ENCODE assay signal across 21 cellular contexts in genomic region chr5:53424691-53425597, GRCh38. TPM values are rescaled to one million over a fixed set of nuclear protein-coding genes. Genes with fewer than 3 reads are reported as not detected.
DNase-seq lines count a peak whose midpoint lies in the region; ATAC-seq and TF ChIP-seq lines count a peak whose summit lies in the region.
"Had no signal": no experiment of that assay in that cellular context is flagged by ENCODE, and none has a peak within 500 bp of the region (broad histone marks: within the 10 kb centered on the region; RNA-seq: fewer than 3 reads in every experiment).

No MANE protein-coding gene starts in this region.

- H3K9me3 ChIP-seq in smooth muscle cell (replicated peaks; ENCODE audit: low read depth), result no peaks in the 10 kb centered on the region
- H3K9me3 ChIP-seq: heart left ventricle, Peyer's patch, prostate gland, stomach had no signal

- H2AFZ ChIP-seq in smooth muscle cell (ENCODE audit: low read depth), result no peak overlapping the region

- H3K4me1 ChIP-seq in foreskin keratinocyte (peaks cover 35% of the 10 kb centered on the region), smooth muscle cell (ENCODE audit: low read depth) (peaks cover 7% of the 10 kb centered on the region)
- H3K4me1 ChIP-seq: Peyer's patch, prostate gland, stomach had no signal

- no peaks in the 10 kb centered on the region for H3F3A ChIP-seq in smooth muscle cell (ENCODE audit: low read depth)

- H3K9ac ChIP-seq in smooth muscle cell (ENCODE audit: low read depth), result no peak overlapping the region

- no peaks in the 10 kb centered on the region for H3K79me2 ChIP-seq in smooth muscle cell (ENCODE audit: low read depth)

- H3K4me2 ChIP-seq in smooth muscle cell, result no peak overlapping the region

- 64% methylated on average over 9 of the region's 9 CpGs for WGBS in smooth muscle cell (ENCODE audit: low lambda C conversion rate)

- H3K4me3 ChIP-seq in smooth muscle cell, result no peak overlapping the region
- H3K4me3 ChIP-seq: heart left ventricle, Peyer's patch, prostate gland, stomach had no signal

- no peaks in the 10 kb centered on the region for H3K36me3 ChIP-seq in smooth muscle cell (ENCODE audit: low read depth)
- H3K36me3 ChIP-seq: heart left ventricle, Peyer's patch, prostate gland, stomach had no signal

- H3K27me3 ChIP-seq in foreskin keratinocyte (no peaks in the 10 kb centered on the region), smooth muscle cell (ENCODE audit: low read depth) (no peaks in the 10 kb centered on the region)
- H3K27me3 ChIP-seq: heart left ventricle, Peyer's patch, stomach had no signal

- peak overlapping the region; percentile 100 for H3K27ac ChIP-seq in foreskin keratinocyte
- H3K27ac ChIP-seq in smooth muscle cell (ENCODE audit: low read depth), result no peak overlapping the region
- H3K27ac ChIP-seq: heart left ventricle, Peyer's patch, prostate gland, stomach had no signal

- H3K36me3 Mint-ChIP-seq in activated T-cell treated with anti-CD3 and anti-CD28 coated beads, Interleukin-2, amount 50 U/mL, for 4 hours (ENCODE audit: insufficient read depth), result no peaks in the 10 kb centered on the region
- H3K36me3 Mint-ChIP-seq: naive B cell had no signal

- DNase-seq in Right ventricle myocardium inferior (ENCODE audit: missing footprints), result no peak
- no peak for DNase-seq in Right ventricle myocardium superior
- peak; percentile 66 for DNase-seq in amniotic epithelial cell (ENCODE audit: low read depth)
- peak; percentile 68 to 90 for DNase-seq in foreskin keratinocyte
- no peak for DNase-seq in smooth muscle cell (lab: John Stamatoyannopoulos, UW; ENCODE audit: unreplicated experiment)
- no peak for DNase-seq in NOMO-1 treated with DMSO at 0.1 percent for 48 hours (lab: John Stamatoyannopoulos, UW; ENCODE audit: unreplicated experiment)
- DNase-seq in activated T-cell treated with anti-CD3 and anti-CD28 coated beads, Interleukin-2, amount 50 U/mL, for 4 hours, result no peak
- DNase-seq: 8988T; activated CD8-positive, alpha-beta memory T cell treated with anti-CD3 and anti-CD28 coated beads, Interleukin-2, amount 50 U/mL, for 48 hours; activated naive CD4-positive, alpha-beta T cell treated with anti-CD3 and anti-CD28 coated beads, Interleukin-2, amount 50 U/mL, for 16 hours; CD4-positive, alpha-beta T cell; central memory CD4-positive, alpha-beta T cell; heart left ventricle; naive B cell; NCI-H2029 treated with DMSO at 0.1 percent for 48 hours; Peyer's patch; stomach; T-helper 1 cell had no signal

- H3K9me3 Mint-ChIP-seq in activated T-cell treated with anti-CD3 and anti-CD28 coated beads, Interleukin-2, amount 50 U/mL, for 4 hours, result no peaks in the 10 kb centered on the region
- H3K9me3 Mint-ChIP-seq: CD4-positive, alpha-beta T cell had no signal

- H3K27me3 Mint-ChIP-seq in activated T-cell treated with anti-CD3 and anti-CD28 coated beads, Interleukin-2, amount 50 U/mL, for 4 hours (ENCODE audit: low read depth), result peaks cover 26% of the 10 kb centered on the region

- ATAC-seq in Right ventricle myocardium inferior (peak; percentile 25), Right ventricle myocardium superior (ENCODE audit: poor library complexity) (no peak), foreskin keratinocyte (peak; percentile 83), HG03469 (IDR thresholded peaks at IDR 0.05; ENCODE audit: unreplicated experiment) (no peak)
- no peak for ATAC-seq in activated T-cell treated with anti-CD3 and anti-CD28 coated beads, Interleukin-2, amount 50 U/mL, for 4 hours
- ATAC-seq: activated CD4-positive, CD25-positive, alpha-beta regulatory T cell treated with anti-CD3 and anti-CD28 coated beads, Interleukin-2, amount 50 U/mL, for 24 hours; heart left ventricle had no signal

- TF ChIP-seq CTCF in foreskin keratinocyte (conservative IDR thresholded peaks at IDR 0.05) (peak; percentile 70), smooth muscle cell (IDR thresholded peaks at IDR 0.05; ENCODE audit: borderline replicate concordance, insufficient read depth, poor library complexity, severe bottlenecking) (no peak)

- no peaks in the 10 kb centered on the region for H4K20me1 ChIP-seq in smooth muscle cell (ENCODE audit: low read depth)

- H3K4me1 Mint-ChIP-seq in activated T-cell treated with anti-CD3 and anti-CD28 coated beads, Interleukin-2, amount 50 U/mL, for 4 hours (ENCODE audit: low read depth), result no peaks in the 10 kb centered on the region
- H3K4me1 Mint-ChIP-seq: naive B cell had no signal

- no peak overlapping the region for H3K4me3 Mint-ChIP-seq in activated T-cell treated with anti-CD3 and anti-CD28 coated beads, Interleukin-2, amount 50 U/mL, for 4 hours
- H3K4me3 Mint-ChIP-seq: CD4-positive, alpha-beta T cell; naive B cell had no signal

- intact Hi-C loops in Right ventricle myocardium inferior (cut with DNase I) (no loop called here), Right ventricle myocardium superior (cut with DNase I) (no loop called here)

RNA-seq across cellular contexts. Expression of gene FST, which starts 55.5 kb away (rescaled TPM):
- total RNA-seq in Right ventricle myocardium inferior (10.6 TPM), Right ventricle myocardium superior (5.8 TPM), foreskin keratinocyte (307 and 529 TPM in 2 replicates), smooth muscle cell (31.6 and 52.6 TPM in 2 replicates)
- polyA plus RNA-seq in foreskin keratinocyte (236 and 450 TPM in 2 replicates), smooth muscle cell (95.5 and 130 TPM in 2 replicates)
- 1 to 10 TPM; 1.6 to 3.9 (median 3.5) TPM for total RNA-seq in activated T-cell treated with anti-CD3 and anti-CD28 coated beads, Interleukin-2, amount 50 U/mL, for 4 hours

Comparison
In these comparisons a context has a peak if more than half of its experiments do, and no peak if none do; other contexts are left out.
1. ATAC-seq: peak in Right ventricle myocardium inferior (single experiment) and foreskin keratinocyte (single experiment); none in Right ventricle myocardium superior (single experiment), HG03469 (single experiment) and activated T-cell treated with anti-CD3 and anti-CD28 coated beads, Interleukin-2, amount 50 U/mL, for 4 hours (0 of 2).
2. DNase-seq: peak in amniotic epithelial cell (single experiment) and foreskin keratinocyte (2 of 2); none in Right ventricle myocardium inferior (single experiment), Right ventricle myocardium superior (single experiment), smooth muscle cell (single experiment), NOMO-1 treated with DMSO at 0.1 percent for 48 hours (single experiment) and activated T-cell treated with anti-CD3 and anti-CD28 coated beads, Interleukin-2, amount 50 U/mL, for 4 hours (single experiment).